2 cellular contexts compared by ENCODE assay signal in genomic region chr1:64302971-64303370, GRCh38.
TF ChIP-seq lines count a peak whose summit lies in the region.

No MANE protein-coding gene starts in this region.

TF ChIP-seq in SK-N-SH treated with all-trans-retinoic acid at 6 μM for 48 hours, 23 proteins besides CTCF, POLR2A, EP300 and RAD21 (continued from another document):
- no peak for TF ChIP-seq CSRNP3 (CRISPR knock-in tag; IDR thresholded peaks at IDR 0.05)
- no peak for TF ChIP-seq BACH2 (CRISPR knock-in tag; IDR thresholded peaks at IDR 0.05; ENCODE audit: borderline replicate concordance)

TF ChIP-seq in SK-N-SH, 30 proteins besides CTCF, POLR2A, EP300 and RAD21 (continued from another document):
- TF ChIP-seq ZBTB33 (IDR thresholded peaks at IDR 0.05; ENCODE audit: borderline replicate concordance, low read depth) = no peak
- TF ChIP-seq RCOR1 (IDR thresholded peaks at IDR 0.05; ENCODE audit: low read length) = no peak
- TF ChIP-seq USF2 (IDR thresholded peaks at IDR 0.05; ENCODE audit: borderline replicate concordance, low read depth, low read length) = no peak
- TF ChIP-seq MAX (IDR thresholded peaks at IDR 0.05; ENCODE audit: low read depth) = no peak
- no peak for TF ChIP-seq RXRA (IDR thresholded peaks at IDR 0.05; ENCODE audit: borderline replicate concordance, low read depth)
- TF ChIP-seq TEAD4 (IDR thresholded peaks at IDR 0.05; ENCODE audit: borderline replicate concordance, insufficient read depth) = no peak
- TF ChIP-seq GATA2 (CRISPR knock-in tag; IDR thresholded peaks at IDR 0.05) = no peak
